Comparison of ENCODE assay signal across 1 cellular context in the genomic region with DNA sequence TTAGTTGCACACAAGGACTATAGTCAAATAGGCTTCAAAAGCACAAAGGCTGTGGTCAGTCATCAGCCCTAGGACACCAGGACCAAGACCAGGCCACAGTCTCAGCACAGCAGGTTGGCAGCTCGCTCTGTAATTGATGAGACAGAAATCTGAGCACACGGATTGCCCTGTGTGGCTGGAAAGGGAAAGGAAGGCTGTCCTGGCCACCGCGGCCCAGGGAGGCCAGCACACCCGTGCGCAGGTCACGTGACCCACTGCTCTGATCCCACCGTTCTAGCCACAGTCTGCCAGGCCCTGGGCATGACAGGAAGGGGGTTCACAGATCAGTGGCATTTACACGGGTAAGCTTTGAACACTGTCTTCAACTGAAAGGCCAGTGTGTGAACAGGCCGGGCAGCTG.
TF ChIP-seq lines count a peak whose summit lies in the region.

No MANE protein-coding gene starts in this region.

TF ChIP-seq in H1, 55 proteins besides CTCF, POLR2A, EP300 and RAD21 (continued from another document):
- TF ChIP-seq ATF2 (IDR thresholded peaks at IDR 0.05; ENCODE audit: low read length) (no peak), BCL11A (IDR thresholded peaks at IDR 0.05; ENCODE audit: low read depth in 2 of 2, low read length in 2 of 2) (no peak), CHD7 (IDR thresholded peaks at IDR 0.05; ENCODE audit: insufficient replicate concordance, low read length) (no peak), TAF1 (IDR thresholded peaks at IDR 0.05; ENCODE audit: low read depth, low read length) (no peak), SAP30 (IDR thresholded peaks at IDR 0.05; ENCODE audit: insufficient read depth, insufficient replicate concordance, low read length) (no peak), RBBP5 (IDR thresholded peaks at IDR 0.05; ENCODE audit: borderline replicate concordance, low read depth, low read length) (no peak), ASH2L (IDR thresholded peaks at IDR 0.05; ENCODE audit: low read length) (no peak), SP1 (IDR thresholded peaks at IDR 0.05; ENCODE audit: low read depth, low read length) (no peak), NANOG (IDR thresholded peaks at IDR 0.05; ENCODE audit: insufficient read depth, low read depth, low read length, poor library complexity, severe bottlenecking) (no peak)
